ENCODE assay signal across 12 cellular contexts in the genomic region with DNA sequence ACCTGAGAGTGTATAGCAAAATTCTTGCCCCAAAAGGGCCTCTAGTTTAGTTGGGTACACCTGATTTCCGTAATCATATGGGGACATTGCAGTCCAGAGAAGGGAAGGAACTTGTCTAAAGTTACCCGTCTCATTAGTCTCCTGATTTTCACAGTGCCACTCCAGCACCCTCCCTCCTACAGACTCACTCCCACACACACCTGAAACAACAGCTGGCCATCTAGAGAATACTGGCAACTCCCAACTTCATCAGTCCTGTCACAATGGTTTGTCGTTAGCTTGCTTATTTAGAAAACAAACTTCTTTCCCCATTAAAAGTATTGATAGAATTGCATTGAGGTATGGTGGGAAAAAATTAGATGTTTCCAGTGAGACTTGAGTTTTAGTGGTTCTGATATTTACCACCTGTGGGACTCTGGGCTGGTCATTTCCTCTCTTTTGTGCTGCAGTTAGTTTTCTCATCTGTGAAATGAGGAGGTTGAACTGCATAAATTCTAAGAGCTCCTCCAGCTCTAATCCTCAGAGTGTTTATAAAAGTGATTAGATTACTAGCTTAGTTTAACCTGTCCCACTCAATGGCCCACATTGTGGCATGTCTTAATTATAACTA. TPM values are rescaled to one million over a fixed set of nuclear protein-coding genes. Genes with fewer than 3 reads are reported as not detected.
DNase-seq lines count a peak whose midpoint lies in the region; ATAC-seq, FAIRE-seq and TF ChIP-seq lines count a peak whose summit lies in the region.
"Had no signal": no experiment of that assay in that cellular context is flagged by ENCODE, and none has a peak within 500 bp of the region (broad histone marks: within the 10 kb centered on the region; RNA-seq: fewer than 3 reads in every experiment).

No MANE protein-coding gene starts in this region.

- CTCF ChIA-PET in endothelial cell of umbilical vein (lab: Charles Lee) = interaction anchor here (2.0 to 2.4 kb wide), 2 partner anchors 78 to 85 kb away, joined by 8 to 10 read pairs; no protein-coding TSS in a partner anchor

- H3K36me3 Mint-ChIP-seq in stimulated activated naive CD8-positive, alpha-beta T cell treated with anti-CD3 and anti-CD28 coated beads, Interleukin-15, Interleukin-2, amounts not matched to agents 100 ng/mL and 50 ng/mL, for 24 hours (ENCODE audit: low read depth) = no peaks in the 10 kb centered on the region
- no peaks in the 10 kb centered on the region for H3K36me3 Mint-ChIP-seq in nephron (ENCODE audit: low read depth)
- H3K36me3 Mint-ChIP-seq: natural killer cell had no signal

- H3K4me2 ChIP-seq in endothelial cell of umbilical vein (ENCODE audit: insufficient read depth, low read length) = peak overlapping the region; percentile 4

- POLR2A ChIA-PET in endothelial cell of umbilical vein (lab: Charles Lee) = interaction anchor here (1.5 kb wide), 1 partner anchor 73 kb away, joined by 3 read pairs; no protein-coding TSS in a partner anchor

- no peaks in the 10 kb centered on the region for H3K9me3 Mint-ChIP-seq in stimulated activated naive CD8-positive, alpha-beta T cell treated with anti-CD3 and anti-CD28 coated beads, Interleukin-15, Interleukin-2, amounts not matched to agents 100 ng/mL and 50 ng/mL, for 24 hours
- peaks cover 17% of the 10 kb centered on the region for H3K9me3 Mint-ChIP-seq in nephron
- H3K9me3 Mint-ChIP-seq: natural killer cell had no signal

- H3K9me3 ChIP-seq in endothelial cell of umbilical vein (replicated peaks; ENCODE audit: control insufficient read depth, insufficient read depth, low read length) = no peaks in the 10 kb centered on the region
- H3K9me3 ChIP-seq in upper lobe of right lung = no peaks in the 10 kb centered on the region

- DNase-seq in stimulated activated naive CD8-positive, alpha-beta T cell treated with anti-CD3 and anti-CD28 coated beads, Interleukin-15, Interleukin-2, amounts not matched to agents 100 U/mL and 50 U/mL, for 24 hours = no peak
- no peak for DNase-seq in endothelial cell of umbilical vein (ENCODE audit: low read depth, low spot score)
- DNase-seq in upper lobe of right lung = no peak
- DNase-seq in NCI-H1092 treated with DMSO at 0.1 percent for 48 hours (lab: John Stamatoyannopoulos, UW) = no peak
- no peak for DNase-seq in effector CD8-positive, alpha-beta T cell (lab: John Stamatoyannopoulos, UW)
- DNase-seq: activated CD4-positive, alpha-beta T cell treated with anti-CD3 and anti-CD28 coated beads for 36 hours; DMS79 treated with DMSO at 0.1 percent for 48 hours; MM.1S; natural killer cell had no signal

- peaks cover 8% of the 10 kb centered on the region for H3K4me1 Mint-ChIP-seq in stimulated activated naive CD8-positive, alpha-beta T cell treated with anti-CD3 and anti-CD28 coated beads, Interleukin-15, Interleukin-2, amounts not matched to agents 100 ng/mL and 50 ng/mL, for 24 hours (ENCODE audit: low read depth)
- H3K4me1 Mint-ChIP-seq in nephron = peaks cover 31% of the 10 kb centered on the region

- H3K27me3 Mint-ChIP-seq in stimulated activated naive CD8-positive, alpha-beta T cell treated with anti-CD3 and anti-CD28 coated beads, Interleukin-15, Interleukin-2, amounts not matched to agents 100 ng/mL and 50 ng/mL, for 24 hours = peaks cover 15% of the 10 kb centered on the region
- no peaks in the 10 kb centered on the region for H3K27me3 Mint-ChIP-seq in nephron (ENCODE audit: low read depth)

- TF ChIP-seq POLR2A in endothelial cell of umbilical vein (IDR thresholded peaks at IDR 0.05; ENCODE audit: low read depth, low read length) = no peak

- peak overlapping the region; percentile 54 for H3K4me3 Mint-ChIP-seq in stimulated activated naive CD8-positive, alpha-beta T cell treated with anti-CD3 and anti-CD28 coated beads, Interleukin-15, Interleukin-2, amounts not matched to agents 100 ng/mL and 50 ng/mL, for 24 hours
- peak overlapping the region; percentile 83 to 88 (median 88) for H3K4me3 Mint-ChIP-seq in nephron
- H3K4me3 Mint-ChIP-seq: activated CD4-positive, alpha-beta T cell treated with anti-CD3 and anti-CD28 coated beads for 36 hours had no signal

- no peak for FAIRE-seq in endothelial cell of umbilical vein (lab: Jason Lieb, UNC)

- no peaks in the 10 kb centered on the region for H4K20me1 ChIP-seq in endothelial cell of umbilical vein (replicated peaks; ENCODE audit: control insufficient read depth, extremely low read depth, insufficient read depth, low read length)

- H3K9ac ChIP-seq in endothelial cell of umbilical vein (replicated peaks; ENCODE audit: extremely low read depth, insufficient read depth, low read length) = peak overlapping the region; percentile 62

- TF ChIP-seq CTCF in endothelial cell of umbilical vein (IDR thresholded peaks at IDR 0.05; ENCODE audit: extremely low read depth in 1 of 2, insufficient read depth in 1 of 2, low read depth in 1 of 2, low read length in 2 of 2) (no peak), nephron (IDR thresholded peaks at IDR 0.05; ENCODE audit: unreplicated experiment in 3 of 3) (no peak), upper lobe of right lung (IDR thresholded peaks at IDR 0.05) (no peak)

- H3K4me3 ChIP-seq in endothelial cell of umbilical vein (replicated peaks in 1 of 3; ENCODE audit: insufficient read depth in 1 of 3, low read depth in 1 of 3, low read length in 3 of 3) (no peak overlapping the region), upper lobe of right lung (peak overlapping the region; percentile 60)

- dilution Hi-C loops in endothelial cell of umbilical vein (cut with MboI; ENCODE audit: extremely low pct_ligation_motif_present, low sequenced_read_pairs) = no loop called here

- intact Hi-C loops in endothelial cell of umbilical vein (cut with micrococcal nuclease) = no loop called here
- intact Hi-C loops in upper lobe of right lung (cut with DNase I) = no loop called here

- H3K27me3 ChIP-seq in endothelial cell of umbilical vein (ENCODE audit: control insufficient read depth in 2 of 2, insufficient read depth in 2 of 2, low read length in 2 of 2) (no peaks in the 10 kb centered on the region), upper lobe of right lung (no peaks in the 10 kb centered on the region)

- H3K4me1 ChIP-seq in endothelial cell of umbilical vein (ENCODE audit: control insufficient read depth, extremely low read depth, insufficient read depth, low read length) = peaks cover 37% of the 10 kb centered on the region
- peaks cover 21% of the 10 kb centered on the region for H3K4me1 ChIP-seq in upper lobe of right lung

- H3K36me3 ChIP-seq in endothelial cell of umbilical vein (ENCODE audit: control insufficient read depth in 2 of 2, extremely low read depth in 1 of 2, insufficient read depth in 2 of 2, low read length in 2 of 2) (no peaks in the 10 kb centered on the region), upper lobe of right lung (no peaks in the 10 kb centered on the region)

- no peak overlapping the region for H3K27ac Mint-ChIP-seq in stimulated activated naive CD8-positive, alpha-beta T cell treated with anti-CD3 and anti-CD28 coated beads, Interleukin-15, Interleukin-2, amounts not matched to agents 100 ng/mL and 50 ng/mL, for 24 hours
- H3K27ac Mint-ChIP-seq in nephron = peak overlapping the region in 2 of 3 experiments; percentile 63 to 84
- H3K27ac Mint-ChIP-seq: activated CD4-positive, alpha-beta T cell treated with anti-CD3 and anti-CD28 coated beads for 36 hours; natural killer cell had no signal

- H3K27ac ChIP-seq in endothelial cell of umbilical vein (ENCODE audit: insufficient read depth, low read depth, low read length) (peak overlapping the region; percentile 80), upper lobe of right lung (no peak overlapping the region)

- peaks cover 28% of the 10 kb centered on the region for H3K79me2 ChIP-seq in endothelial cell of umbilical vein (ENCODE audit: control insufficient read depth, insufficient read depth, low read length)

- no peak overlapping the region for H2AFZ ChIP-seq in endothelial cell of umbilical vein (ENCODE audit: low read depth, low read length)

- no peak for ATAC-seq in stimulated activated naive CD8-positive, alpha-beta T cell treated with anti-CD3 and anti-CD28 coated beads, Interleukin-15, Interleukin-2, amounts not matched to agents 100 U/mL and 50 U/mL, for 24 hours
- ATAC-seq in upper lobe of right lung = no peak
- ATAC-seq in GM19452 (IDR thresholded peaks at IDR 0.05; ENCODE audit: unreplicated experiment) = no peak
- ATAC-seq: activated CD4-positive, alpha-beta T cell treated with anti-CD3 and anti-CD28 coated beads for 36 hours; natural killer cell had no signal

- no peaks in the 10 kb centered on the region for H3K9me1 ChIP-seq in endothelial cell of umbilical vein (replicated peaks; ENCODE audit: control insufficient read depth, extremely low read depth, insufficient read depth, low read length)

- BruUV-seq in endothelial cell of umbilical vein (replicated peaks; lab: Mats Ljungman, UMichigan) = no TSS peak

TF ChIP-seq in endothelial cell of umbilical vein, 7 proteins besides CTCF, POLR2A, EP300 and RAD21:
- TF ChIP-seq POLR2AphosphoS5 (IDR thresholded peaks at IDR 0.05; ENCODE audit: insufficient read depth, low read depth, low read length) (no peak), FOS (IDR thresholded peaks at IDR 0.05; ENCODE audit: borderline replicate concordance, insufficient read depth, low read length) (no peak), EZH2 (IDR thresholded peaks at IDR 0.05; ENCODE audit: borderline replicate concordance, low read depth, low read length, severe bottlenecking) (no peak), JUN (IDR thresholded peaks at IDR 0.05; ENCODE audit: borderline replicate concordance, insufficient read depth, insufficient read length, low read depth) (no peak), GATA2 (IDR thresholded peaks at IDR 0.05; ENCODE audit: insufficient read depth, insufficient read length, low read depth, low read length) (no peak), MYC (IDR thresholded peaks at IDR 0.05; ENCODE audit: low read depth, low read length) (no peak)
- TF ChIP-seq, protein P1, sequence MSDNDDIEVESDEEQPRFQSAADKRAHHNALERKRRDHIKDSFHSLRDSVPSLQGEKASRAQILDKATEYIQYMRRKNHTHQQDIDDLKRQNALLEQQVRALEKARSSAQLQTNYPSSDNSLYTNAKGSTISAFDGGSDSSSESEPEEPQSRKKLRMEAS (IDR thresholded peaks at IDR 0.05; ENCODE audit: insufficient read depth, insufficient read length) = no peak

RNA-seq across cellular contexts. Expression of gene IL13RA1, which starts 1.7 kb away (rescaled TPM):
- 61.9 and 66.4 TPM in 2 replicates for total RNA-seq in endothelial cell of umbilical vein
- 32.8 and 40.7 TPM in 2 replicates for polyA plus RNA-seq in endothelial cell of umbilical vein
- polyA plus RNA-seq in endothelial cell of umbilical vein (2011; cell fraction: cytosol; rRNA removed) = 45.2 and 46.9 TPM in 2 replicates
- 24.0 and 31.2 TPM in 2 replicates for polyA plus RNA-seq in endothelial cell of umbilical vein (2011; cell fraction: nucleus; rRNA removed)
- 68.4 and 74.8 TPM in 2 replicates for polyA plus RNA-seq in endothelial cell of umbilical vein (2012)
- polyA minus RNA-seq in endothelial cell of umbilical vein = 35.9 and 49.6 TPM in 2 replicates
- polyA minus RNA-seq in endothelial cell of umbilical vein (2011; cell fraction: cytosol; rRNA and poly(A)+ RNA removed) = 15.4 TPM
- 21.7 and 33.2 TPM in 2 replicates for polyA minus RNA-seq in endothelial cell of umbilical vein (2011; cell fraction: nucleus; rRNA and poly(A)+ RNA removed)
- total RNA-seq in upper lobe of right lung = 74.2 TPM
